24 cellular contexts compared by ENCODE assay signal in the genomic region with DNA sequence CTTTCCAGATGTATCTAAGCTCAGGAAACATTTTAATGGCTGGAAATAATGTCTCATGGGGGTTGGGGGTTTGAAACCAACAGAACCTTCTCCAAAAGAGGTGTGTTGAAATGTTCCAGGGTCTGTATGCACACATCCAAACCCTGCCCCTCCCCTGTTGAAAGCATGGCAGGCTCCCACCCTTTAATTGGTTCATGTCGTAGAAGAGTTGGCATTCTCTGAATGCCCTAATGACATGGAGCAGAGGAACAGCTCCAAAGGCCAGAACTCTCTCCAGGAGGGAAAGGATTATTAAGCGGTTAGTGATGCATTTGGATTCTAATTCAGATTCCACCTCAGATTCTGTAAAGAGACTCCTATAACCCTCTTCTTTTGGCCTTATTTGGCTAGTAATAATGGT.
"Had no signal": no experiment of that assay in that cellular context is flagged by ENCODE, and none has a peak within 500 bp of the region (broad histone marks: within the 10 kb centered on the region; RNA-seq: fewer than 3 reads in every experiment).

No MANE protein-coding gene starts in this region.

- H3K4me3 Mint-ChIP-seq: activated CD4-positive, alpha-beta T cell treated with anti-CD3 and anti-CD28 coated beads for 36 hours; activated naive CD8-positive, alpha-beta T cell; nephron progenitor cell; T-helper 2 cell treated with Interferon-gamma antibody and Interleukin-4, amounts not matched to agents 5 μg/mL and 100 μg/mL, for 36 hours had no signal

- H3K27me3 Mint-ChIP-seq: activated CD4-positive, alpha-beta T cell treated with anti-CD3 and anti-CD28 coated beads for 36 hours; activated naive CD8-positive, alpha-beta T cell had no signal

- H3K4me1 ChIP-seq: prostate gland had no signal

- DNase-seq: activated CD4-positive, alpha-beta T cell treated with anti-CD3 and anti-CD28 coated beads for 36 hours; activated CD4-positive, CD25-positive, alpha-beta regulatory T cell; activated effector memory CD4-positive, alpha-beta T cell treated with Interleukin-2 at 50 U/mL for 16 hours; activated naive CD4-positive, alpha-beta T cell treated with Interleukin-2 at 50 U/mL for 16 hours; activated T-cell treated with anti-CD3 and anti-CD28 coated beads for 4 hours; body of pancreas; dermis blood vessel endothelial cell; effector CD4-positive, alpha-beta T cell; islet precursor cell; left ventricle myocardium inferior; nephron progenitor cell; ovary; sigmoid colon; stimulated activated CD4-positive, alpha-beta T cell treated with anti-CD3 and anti-CD28 coated beads, Interleukin-1b, Interleukin-23, amount 100 ng/mL, for 48 hours; stimulated activated naive CD4-positive, alpha-beta T cell; T-helper 1 cell had no signal

- H3K4me2 ChIP-seq: hepatocyte, smooth muscle cell had no signal

- H3K4me3 ChIP-seq: body of pancreas, esophagus muscularis mucosa, hepatocyte, left ventricle myocardium inferior, lung, ovary, prostate gland, sigmoid colon, smooth muscle cell, tibial nerve had no signal

- H3K27ac ChIP-seq: body of pancreas, esophagus muscularis mucosa, hepatocyte, left ventricle myocardium inferior, ovary, prostate gland had no signal

- H3K27me3 ChIP-seq: body of pancreas, esophagus muscularis mucosa, hepatocyte, ovary, sigmoid colon, tibial nerve had no signal

- ATAC-seq: activated CD4-positive, alpha-beta T cell treated with anti-CD3 and anti-CD28 coated beads for 36 hours; body of pancreas had no signal

- H3K27ac Mint-ChIP-seq: activated CD4-positive, alpha-beta T cell treated with anti-CD3 and anti-CD28 coated beads for 36 hours; activated naive CD8-positive, alpha-beta T cell; T-helper 2 cell treated with Interferon-gamma antibody and Interleukin-4, amounts not matched to agents 5 μg/mL and 100 μg/mL, for 36 hours had no signal

- H3K36me3 ChIP-seq: esophagus muscularis mucosa, left ventricle myocardium inferior, ovary, prostate gland, sigmoid colon, tibial nerve had no signal

- H2AFZ ChIP-seq: hepatocyte had no signal

- H3K9me3 ChIP-seq: body of pancreas, esophagus muscularis mucosa, ovary, prostate gland, sigmoid colon had no signal
